23 cellular contexts compared by ENCODE assay signal in genomic region chr5:75617746-75618352, GRCh38. TPM values are rescaled to one million over a fixed set of nuclear protein-coding genes. Genes with fewer than 3 reads are reported as not detected.
DNase-seq lines count a peak whose midpoint lies in the region; ATAC-seq and TF ChIP-seq lines count a peak whose summit lies in the region.
"Had no signal": no experiment of that assay in that cellular context is flagged by ENCODE, and none has a peak within 500 bp of the region (broad histone marks: within the 10 kb centered on the region; RNA-seq: fewer than 3 reads in every experiment).

No MANE protein-coding gene starts in this region.

- H4K91ac ChIP-seq in neuronal stem cell (ENCODE audit: low read depth, low read length, poor library complexity), result no peak overlapping the region

- no peaks in the 10 kb centered on the region for H3K79me1 ChIP-seq in neuronal stem cell (ENCODE audit: low read depth, low read length)

- H3K23ac ChIP-seq in neuronal stem cell (ENCODE audit: low read depth, low read length, poor library complexity), result no peak overlapping the region

- no peak for TF ChIP-seq POLR2A in esophagus muscularis mucosa (IDR thresholded peaks at IDR 0.05; ENCODE audit: low read depth)

- H2AK5ac ChIP-seq in neuronal stem cell (ENCODE audit: low read depth, low read length), result no peak overlapping the region

- no peak overlapping the region for H3K14ac ChIP-seq in neuronal stem cell (ENCODE audit: low read length)

- H2BK12ac ChIP-seq in neuronal stem cell (ENCODE audit: low read length), result no peak overlapping the region

- H4K8ac ChIP-seq in neuronal stem cell (ENCODE audit: low read depth, low read length), result no peak overlapping the region

- no peaks in the 10 kb centered on the region for H3K27me3 ChIP-seq in foreskin keratinocyte
- H3K27me3 ChIP-seq in neuronal stem cell (ENCODE audit: control insufficient read depth in 3 of 3, insufficient read depth in 3 of 3, low read depth in 1 of 3, low read length in 3 of 3), result no peaks in the 10 kb centered on the region
- H3K27me3 ChIP-seq in esophagus muscularis mucosa, result no peaks in the 10 kb centered on the region
- H3K27me3 ChIP-seq: body of pancreas, Peyer's patch, stomach, uterus had no signal

- TF ChIP-seq CTCF in VCaP (conservative IDR thresholded peaks at IDR 0.05) (no peak), foreskin keratinocyte (conservative IDR thresholded peaks at IDR 0.05) (no peak), WTC11 (IDR thresholded peaks at IDR 0.05) (no peak), esophagus muscularis mucosa (IDR thresholded peaks at IDR 0.05) (no peak)

- H2BK15ac ChIP-seq in neuronal stem cell (ENCODE audit: low read length), result no peak overlapping the region

- H2AFZ ChIP-seq in neuronal stem cell (ENCODE audit: low read length), result peak overlapping the region; percentile 23

- H3K4me1 ChIP-seq in foreskin keratinocyte (peaks cover 31% of the 10 kb centered on the region), neuronal stem cell (ENCODE audit: control insufficient read depth in 2 of 2, insufficient read depth in 1 of 2, low read depth in 1 of 2, low read length in 2 of 2) (peaks cover 3 to 16% of the 10 kb centered on the region in 2 donors), esophagus muscularis mucosa (no peaks in the 10 kb centered on the region)
- H3K4me1 ChIP-seq: left ventricle myocardium inferior, uterus had no signal

- H2BK120ac ChIP-seq in neuronal stem cell (ENCODE audit: low read depth, low read length), result no peak overlapping the region

- H3K18ac ChIP-seq in neuronal stem cell (ENCODE audit: low read length), result no peak overlapping the region

- DNase-seq in AG08396 (ENCODE audit: low spot score) (peak; percentile 63), foreskin keratinocyte (peak in 1 of 2 donors; percentile 79), neuronal stem cell (ENCODE audit: low spot score) (no peak), medulla oblongata (ENCODE audit: extremely low spot score) (no peak), WTC11 (ENCODE audit: low spot score) (no peak), esophagus muscularis mucosa (ENCODE audit: extremely low spot score) (no peak)
- DNase-seq: activated CD4-positive, CD25-positive, alpha-beta regulatory T cell treated with anti-CD3 and anti-CD28 coated beads, Interleukin-2, amount 50 U/mL, for 72 hours; activated CD8-positive, alpha-beta memory T cell treated with anti-CD3 and anti-CD28 coated beads for 24 hours; body of pancreas; left ventricle myocardium inferior; NCI-H2029; Peyer's patch; stomach; T-helper 9 cell; uterus had no signal

- no peaks in the 10 kb centered on the region for H3K9me3 Mint-ChIP-seq in WTC11

- no peak overlapping the region for H3K4me3 Mint-ChIP-seq in WTC11

- H2BK5ac ChIP-seq in neuronal stem cell (ENCODE audit: low read length), result no peak overlapping the region

- H3K36me3 ChIP-seq in neuronal stem cell (replicated peaks in 1 of 2; ENCODE audit: control insufficient read depth in 2 of 2, insufficient read depth in 2 of 2, low read length in 2 of 2) (no peaks in the 10 kb centered on the region), esophagus muscularis mucosa (no peaks in the 10 kb centered on the region)
- H3K36me3 ChIP-seq: left ventricle myocardium inferior, Peyer's patch, stomach, uterus had no signal

- H3K4me1 Mint-ChIP-seq in WTC11, result peaks cover 13% of the 10 kb centered on the region

- WGBS in neuronal stem cell (ENCODE audit: extremely low coverage in 2 of 2, insufficient read length in 2 of 2, insufficient replicate concordance in 1 of 2), 2 donors, result no CpG with 5 or more reads among the region's 5 CpGs
- WGBS in esophagus muscularis mucosa, result 78% methylated on average over 5 of the region's 5 CpGs

- POLR2A ChIA-PET in WTC11 (lab: Charles Lee), result no interaction called here

- H3K4me3 ChIP-seq in neuronal stem cell (ENCODE audit: low read length in 2 of 2) (no peak overlapping the region), esophagus muscularis mucosa (no peak overlapping the region)
- H3K4me3 ChIP-seq: A549, body of pancreas, left ventricle myocardium inferior, Peyer's patch, SK-N-MC, stomach, uterus had no signal

- peaks cover 1% of the 10 kb centered on the region; the same call in 1 of the 2 replicates for H3K27me3 Mint-ChIP-seq in WTC11 (ENCODE audit: low read depth)

- intact Hi-C loops in esophagus muscularis mucosa (cut with DNase I), result no loop called here

- H3K27ac ChIP-seq in VCaP (peak overlapping the region; percentile 94), foreskin keratinocyte (no peak overlapping the region), neuronal stem cell (replicated peaks; ENCODE audit: low read length) (no peak overlapping the region), esophagus muscularis mucosa (replicated peaks in 1 of 4) (no peak overlapping the region)
- H3K27ac ChIP-seq: A549, body of pancreas, C4-2B, KMS-11, left ventricle myocardium inferior, Peyer's patch, SK-N-MC had no signal

- no peak overlapping the region for H3K4me2 ChIP-seq in neuronal stem cell (ENCODE audit: insufficient read depth, low read length, poor library complexity, severe bottlenecking)
- H3K4me2 ChIP-seq: A549, KMS-11 had no signal

- H3K9ac ChIP-seq in neuronal stem cell (ENCODE audit: low read depth, low read length, poor library complexity), result no peak overlapping the region
- H3K9ac ChIP-seq: KMS-11 had no signal

- H3K9me3 ChIP-seq in neuronal stem cell (replicated peaks in 1 of 2; ENCODE audit: control insufficient read depth in 2 of 2, insufficient read depth in 1 of 2, low read depth in 1 of 2, low read length in 2 of 2), result no peaks in the 10 kb centered on the region
- no peaks in the 10 kb centered on the region for H3K9me3 ChIP-seq in esophagus muscularis mucosa
- H3K9me3 ChIP-seq: A549, body of pancreas, left ventricle myocardium inferior, Peyer's patch, stomach, uterus had no signal

- no peak for TF ChIP-seq EP300 in esophagus muscularis mucosa (IDR thresholded peaks at IDR 0.05)

- H3K27ac Mint-ChIP-seq in WTC11, result no peak overlapping the region
- H3K27ac Mint-ChIP-seq: activated naive CD4-positive, alpha-beta T cell treated with anti-CD3 and anti-CD28 coated beads, Interleukin-2, amount 50 U/mL, for 72 hours had no signal

- CTCF ChIA-PET in WTC11 (lab: Charles Lee), result no interaction called here

- ATAC-seq in foreskin keratinocyte, result peak; percentile 26
- ATAC-seq in WTC11, result no peak
- ATAC-seq in GM18861 (IDR thresholded peaks at IDR 0.05; ENCODE audit: unreplicated experiment), result no peak
- ATAC-seq: A549; activated naive CD4-positive, alpha-beta T cell treated with anti-CD3 and anti-CD28 coated beads, Interleukin-2, amount 50 U/mL, for 72 hours; body of pancreas had no signal

- no peak overlapping the region for H3K4ac ChIP-seq in neuronal stem cell (ENCODE audit: low read length)

- no peaks in the 10 kb centered on the region for H3K36me3 Mint-ChIP-seq in WTC11
- H3K36me3 Mint-ChIP-seq: activated naive CD4-positive, alpha-beta T cell treated with anti-CD3 and anti-CD28 coated beads, Interleukin-2, amount 50 U/mL, for 72 hours had no signal

TF ChIP-seq in WTC11, 78 proteins besides CTCF, POLR2A, EP300 and RAD21:
- TF ChIP-seq FOXP1 (CRISPR knock-in tag; IDR thresholded peaks at IDR 0.05; ENCODE audit: borderline replicate concordance) (no peak), ZBTB43 (CRISPR knock-in tag; IDR thresholded peaks at IDR 0.05) (no peak), MLX (CRISPR knock-in tag; IDR thresholded peaks at IDR 0.05) (no peak), SP1 (CRISPR knock-in tag; conservative IDR thresholded peaks at IDR 0.05) (no peak), FOXK1 (CRISPR knock-in tag; IDR thresholded peaks at IDR 0.05) (no peak), ATF6 (CRISPR knock-in tag; IDR thresholded peaks at IDR 0.05) (no peak)

RNA-seq across cellular contexts. Expression of gene ANKDD1B, which starts 6.6 kb away (rescaled TPM):
- total RNA-seq in foreskin keratinocyte (0.07 and 0.10 TPM in 2 replicates), WTC11 (2021) (0.07 to 0.28 TPM (median 0.14 TPM) in 3 replicates), esophagus muscularis mucosa (under 1 TPM in 2 of 4 donors, not detected in 2; 0.33 to 0.83 TPM)
- polyA plus RNA-seq in foreskin keratinocyte, result 0.07 TPM in 2 replicates
- polyA plus RNA-seq in neuronal stem cell (2013, experiment 1 of 2), result 0.21 TPM
- polyA plus RNA-seq in neuronal stem cell (2013, experiment 2 of 2), result 0.10 TPM
- total RNA-seq: myocyte had no signal
